Comparison of ENCODE assay signal across 2 cellular contexts in the genomic region with DNA sequence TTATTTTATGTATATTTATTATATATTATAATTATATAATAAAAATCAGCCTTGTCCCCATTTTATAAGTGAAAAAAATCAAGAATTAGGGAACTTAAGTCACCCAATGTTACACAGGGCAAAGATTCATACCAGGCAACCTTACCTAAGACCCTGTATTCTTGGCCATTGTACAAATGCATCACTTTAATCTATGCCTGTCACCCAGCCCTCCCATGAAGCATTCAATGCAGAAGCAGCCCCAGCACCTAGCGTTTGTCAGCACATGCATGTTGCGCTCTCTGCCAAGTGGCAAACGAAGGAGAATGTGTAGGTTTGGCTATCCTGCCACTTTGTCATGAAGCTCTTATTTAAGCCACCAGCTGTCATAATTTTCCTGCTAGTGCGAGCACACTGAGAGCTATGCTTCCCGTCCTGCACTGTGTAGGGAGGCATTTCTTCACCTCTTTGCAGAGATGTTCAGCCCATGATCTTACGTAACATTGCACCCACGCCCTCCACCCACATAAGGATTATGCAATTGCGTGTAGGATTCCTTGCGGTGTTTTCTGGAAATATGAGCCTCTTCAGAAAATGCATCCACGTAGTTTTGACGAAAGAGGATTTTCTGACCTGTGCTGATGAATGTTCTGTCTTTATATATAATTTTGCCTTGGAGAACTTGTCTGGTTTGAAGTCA.
TF ChIP-seq lines count a peak whose summit lies in the region.

No MANE protein-coding gene starts in this region.

TF ChIP-seq in K562, 482 proteins besides CTCF, POLR2A, EP300 and RAD21:
- peak; percentile 90 for TF ChIP-seq EGR1 (conservative IDR thresholded peaks at IDR 0.05)
- TF ChIP-seq ETV6 (IDR thresholded peaks at IDR 0.05; ENCODE audit: borderline replicate concordance in 1 of 2, low read depth in 2 of 2, low read length in 1 of 2), result no peak
- no peak for TF ChIP-seq ETV6 (CRISPR knock-in tag; IDR thresholded peaks at IDR 0.05; ENCODE audit: borderline replicate concordance)
- peak; percentile 78 for TF ChIP-seq CEBPG (CRISPR knock-in tag; IDR thresholded peaks at IDR 0.05)
- peak; percentile 81 to 96 for TF ChIP-seq CEBPG (tag; conservative IDR thresholded peaks at IDR 0.05 in 1 of 2, IDR thresholded peaks at IDR 0.05 in 1 of 2)
- TF ChIP-seq SMARCE1 (IDR thresholded peaks at IDR 0.05), result no peak
- peak; percentile 86 for TF ChIP-seq CEBPB (tag; IDR thresholded peaks at IDR 0.05)
- TF ChIP-seq MXI1 (IDR thresholded peaks at IDR 0.05; ENCODE audit: low read depth, low read length), result no peak
TF ChIP-seq in K562: peak in this region for 3.

TF ChIP-seq in liver, 16 proteins besides CTCF, POLR2A, EP300 and RAD21:
- TF ChIP-seq, protein P1, sequence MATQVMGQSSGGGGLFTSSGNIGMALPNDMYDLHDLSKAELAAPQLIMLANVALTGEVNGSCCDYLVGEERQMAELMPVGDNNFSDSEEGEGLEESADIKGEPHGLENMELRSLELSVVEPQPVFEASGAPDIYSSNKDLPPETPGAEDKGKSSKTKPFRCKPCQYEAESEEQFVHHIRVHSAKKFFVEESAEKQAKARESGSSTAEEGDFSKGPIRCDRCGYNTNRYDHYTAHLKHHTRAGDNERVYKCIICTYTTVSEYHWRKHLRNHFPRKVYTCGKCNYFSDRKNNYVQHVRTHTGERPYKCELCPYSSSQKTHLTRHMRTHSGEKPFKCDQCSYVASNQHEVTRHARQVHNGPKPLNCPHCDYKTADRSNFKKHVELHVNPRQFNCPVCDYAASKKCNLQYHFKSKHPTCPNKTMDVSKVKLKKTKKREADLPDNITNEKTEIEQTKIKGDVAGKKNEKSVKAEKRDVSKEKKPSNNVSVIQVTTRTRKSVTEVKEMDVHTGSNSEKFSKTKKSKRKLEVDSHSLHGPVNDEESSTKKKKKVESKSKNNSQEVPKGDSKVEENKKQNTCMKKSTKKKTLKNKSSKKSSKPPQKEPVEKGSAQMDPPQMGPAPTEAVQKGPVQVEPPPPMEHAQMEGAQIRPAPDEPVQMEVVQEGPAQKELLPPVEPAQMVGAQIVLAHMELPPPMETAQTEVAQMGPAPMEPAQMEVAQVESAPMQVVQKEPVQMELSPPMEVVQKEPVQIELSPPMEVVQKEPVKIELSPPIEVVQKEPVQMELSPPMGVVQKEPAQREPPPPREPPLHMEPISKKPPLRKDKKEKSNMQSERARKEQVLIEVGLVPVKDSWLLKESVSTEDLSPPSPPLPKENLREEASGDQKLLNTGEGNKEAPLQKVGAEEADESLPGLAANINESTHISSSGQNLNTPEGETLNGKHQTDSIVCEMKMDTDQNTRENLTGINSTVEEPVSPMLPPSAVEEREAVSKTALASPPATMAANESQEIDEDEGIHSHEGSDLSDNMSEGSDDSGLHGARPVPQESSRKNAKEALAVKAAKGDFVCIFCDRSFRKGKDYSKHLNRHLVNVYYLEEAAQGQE (IDR thresholded peaks at IDR 0.05), result no peak
- TF ChIP-seq FOXA2 (IDR thresholded peaks at IDR 0.05) (no peak), JUND (IDR thresholded peaks at IDR 0.05) (peak in 1 of 2 donors; percentile 50), SP1 (IDR thresholded peaks at IDR 0.05) (peak; percentile 49), RXRA (IDR thresholded peaks at IDR 0.05) (peak; percentile 60 to 84), EGR1 (IDR thresholded peaks at IDR 0.05; ENCODE audit: low read depth in 2 of 2) (peak; percentile 81 to 97), HNF4A (conservative IDR thresholded peaks at IDR 0.05) (peak; percentile 63 to 81)
- TF ChIP-seq, protein P2, sequence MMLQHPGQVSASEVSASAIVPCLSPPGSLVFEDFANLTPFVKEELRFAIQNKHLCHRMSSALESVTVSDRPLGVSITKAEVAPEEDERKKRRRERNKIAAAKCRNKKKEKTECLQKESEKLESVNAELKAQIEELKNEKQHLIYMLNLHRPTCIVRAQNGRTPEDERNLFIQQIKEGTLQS (IDR thresholded peaks at IDR 0.05), result peak; percentile 39
- TF ChIP-seq, protein P3, sequence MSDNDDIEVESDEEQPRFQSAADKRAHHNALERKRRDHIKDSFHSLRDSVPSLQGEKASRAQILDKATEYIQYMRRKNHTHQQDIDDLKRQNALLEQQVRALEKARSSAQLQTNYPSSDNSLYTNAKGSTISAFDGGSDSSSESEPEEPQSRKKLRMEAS (IDR thresholded peaks at IDR 0.05), result peak; percentile 25
TF ChIP-seq in liver: peak in this region for 7.
